In the genomic region with DNA sequence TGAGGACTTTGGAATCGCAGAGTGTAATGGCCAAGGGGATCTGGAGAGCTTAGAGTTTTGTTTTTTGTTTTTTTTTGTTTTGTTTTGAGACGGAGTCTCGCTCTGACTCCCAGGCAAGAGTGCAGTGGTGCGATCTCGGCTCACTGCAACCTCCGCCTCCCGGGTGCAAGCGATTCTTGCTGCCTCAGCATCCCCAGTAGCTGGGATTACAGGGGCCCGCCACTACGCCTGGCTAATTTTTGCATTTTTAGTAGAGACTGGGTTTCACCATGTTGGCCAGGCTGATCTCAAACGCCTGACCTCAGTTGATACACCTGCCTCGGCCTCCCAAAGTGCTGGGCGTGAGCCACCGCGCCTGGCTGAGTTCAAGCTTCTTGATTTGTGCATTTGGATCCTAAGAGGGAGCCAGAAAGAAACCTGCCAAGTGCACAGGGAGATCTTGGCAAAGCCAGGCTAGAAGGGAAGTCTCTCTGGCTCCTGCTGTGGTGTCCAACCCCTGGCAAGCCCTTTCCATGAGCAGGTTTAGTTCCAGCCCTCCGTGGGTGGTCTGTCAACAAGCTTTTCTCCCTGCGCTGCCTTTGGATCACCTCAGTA, we compare ENCODE assay signal across 8 cellular contexts. TPM values are rescaled to one million over a fixed set of nuclear protein-coding genes. Genes with fewer than 3 reads are reported as not detected.
DNase-seq lines count a peak whose midpoint lies in the region; ATAC-seq and TF ChIP-seq lines count a peak whose summit lies in the region.

No MANE protein-coding gene starts in this region.

- H3K4me3 ChIP-seq in HEK293 (ENCODE audit: low read depth, low read length) (peak overlapping the region; percentile 40), body of pancreas (peak overlapping the region; percentile 16 to 59), spleen (peak overlapping the region in 7 of 8 donors; percentile 5 to 69 (median 40))

- peaks cover 2% of the 10 kb centered on the region; the same call in 1 of the 2 replicates for H3K4me1 ChIP-seq in HEK293 (ENCODE audit: control insufficient read depth, insufficient read depth, low read length)
- H3K4me1 ChIP-seq in body of pancreas, result peaks cover 31% of the 10 kb centered on the region
- peaks cover 0 to 16% (median 9%) of the 10 kb centered on the region in 6 donors for H3K4me1 ChIP-seq in spleen

- DNase-seq in body of pancreas, result peak in 1 of 4 donors; percentile 27
- peak; percentile 57 for DNase-seq in left lobe of liver (ENCODE audit: low spot score)
- DNase-seq in spleen, result no peak
- DNase-seq in NCI-H82 (lab: John Stamatoyannopoulos, UW), result no peak
- no peak for DNase-seq in OCI-M1 (lab: John Stamatoyannopoulos, UW)
- no peak for DNase-seq in SKM-1 (lab: John Stamatoyannopoulos, UW; ENCODE audit: unreplicated experiment)

- CTCF ChIA-PET in HEK293 (lab: Yijun Ruan, JAX), result interaction anchor here (0.8 to 1.6 kb wide), 3 partner anchors 9 to 52 kb away, joined by 4 to 5 read pairs (median 5); no protein-coding TSS in a partner anchor

- H3K9me3 ChIP-seq in HEK293 (ENCODE audit: control insufficient read depth, insufficient read depth, low read depth, low read length) (no peaks in the 10 kb centered on the region), body of pancreas (no peaks in the 10 kb centered on the region), spleen (peaks cover 0 to 20% (median 13%) of the 10 kb centered on the region in 8 donors)

- intact Hi-C loops in body of pancreas (cut with DNase I), result no loop called here
- intact Hi-C loops in spleen (cut with DNase I; ENCODE audit: low total_unique reads), result no loop called here

- no peak overlapping the region for H3K27ac ChIP-seq in HEK293 (ENCODE audit: extremely low read depth, low read depth, low read length)
- peak overlapping the region; percentile 65 to 89 (median 74) for H3K27ac ChIP-seq in body of pancreas
- H3K27ac ChIP-seq in spleen, result no peak overlapping the region

- no peaks in the 10 kb centered on the region for H3K27me3 ChIP-seq in body of pancreas
- H3K27me3 ChIP-seq in spleen (replicated peaks in 1 of 7), result peaks cover 0 to 28% (median 11%) of the 10 kb centered on the region in 7 donors

- H3K36me3 ChIP-seq in HEK293 (ENCODE audit: control insufficient read depth in 2 of 2, insufficient read depth in 1 of 2, low read length in 2 of 2), result no peaks in the 10 kb centered on the region
- no peaks in the 10 kb centered on the region for H3K36me3 ChIP-seq in body of pancreas (replicated peaks in 1 of 2; ENCODE audit: insufficient read depth in 1 of 2, low read depth in 2 of 2)
- no peaks in the 10 kb centered on the region for H3K36me3 ChIP-seq in spleen

- ATAC-seq in body of pancreas (no peak), left lobe of liver (peak; percentile 58), GM19395 (IDR thresholded peaks at IDR 0.05; ENCODE audit: unreplicated experiment) (no peak)

- 9 to 23% methylated on average over 13 to 17 of the region's 17 CpGs for WGBS in body of pancreas, 2 donors
- WGBS in spleen, 5 donors, result 56 to 77% (median 71%) methylated on average over 17 of the region's 17 CpGs

- TF ChIP-seq CTCF in HEK293 (tag by site-specific recombination; IDR thresholded peaks at IDR 0.05), result no peak
- no peak for TF ChIP-seq CTCF in body of pancreas (IDR thresholded peaks at IDR 0.05)
- no peak for TF ChIP-seq CTCF in spleen (IDR thresholded peaks at IDR 0.05 in 8 of 11, conservative IDR thresholded peaks at IDR 0.05 in 3 of 11)

- POLR2A ChIA-PET in HEK293 (lab: Yijun Ruan, JAX), result no interaction called here

- no peak for TF ChIP-seq POLR2A in body of pancreas (IDR thresholded peaks at IDR 0.05)
- TF ChIP-seq POLR2A in spleen (IDR thresholded peaks at IDR 0.05), result no peak

TF ChIP-seq in HEK293, 187 proteins besides CTCF, POLR2A, EP300 and RAD21:
- no peak for TF ChIP-seq OSR2 (tag by site-specific recombination; IDR thresholded peaks at IDR 0.05)
- TF ChIP-seq SP2 (tag by site-specific recombination; IDR thresholded peaks at IDR 0.05), result no peak
- TF ChIP-seq ZNF341 (tag by site-specific recombination; IDR thresholded peaks at IDR 0.05; ENCODE audit: low read depth), result no peak
- peak; percentile 72 for TF ChIP-seq ZIC2 (tag by site-specific recombination; IDR thresholded peaks at IDR 0.05)
- TF ChIP-seq EGR2 (tag by site-specific recombination; IDR thresholded peaks at IDR 0.05; ENCODE audit: low read depth), result 0 out of 2 replicates have a peak, but pooled peaks have one; percentile 45
- TF ChIP-seq ZNF19 (tag by site-specific recombination; IDR thresholded peaks at IDR 0.05; ENCODE audit: low read depth), result no peak
- peak; percentile 48; the same call in 1 of the 2 replicates for TF ChIP-seq GLIS1 (tag by site-specific recombination; IDR thresholded peaks at IDR 0.05)
- TF ChIP-seq, protein P1, sequence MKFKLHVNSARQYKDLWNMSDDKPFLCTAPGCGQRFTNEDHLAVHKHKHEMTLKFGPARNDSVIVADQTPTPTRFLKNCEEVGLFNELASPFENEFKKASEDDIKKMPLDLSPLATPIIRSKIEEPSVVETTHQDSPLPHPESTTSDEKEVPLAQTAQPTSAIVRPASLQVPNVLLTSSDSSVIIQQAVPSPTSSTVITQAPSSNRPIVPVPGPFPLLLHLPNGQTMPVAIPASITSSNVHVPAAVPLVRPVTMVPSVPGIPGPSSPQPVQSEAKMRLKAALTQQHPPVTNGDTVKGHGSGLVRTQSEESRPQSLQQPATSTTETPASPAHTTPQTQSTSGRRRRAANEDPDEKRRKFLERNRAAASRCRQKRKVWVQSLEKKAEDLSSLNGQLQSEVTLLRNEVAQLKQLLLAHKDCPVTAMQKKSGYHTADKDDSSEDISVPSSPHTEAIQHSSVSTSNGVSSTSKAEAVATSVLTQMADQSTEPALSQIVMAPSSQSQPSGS (tag by site-specific recombination; IDR thresholded peaks at IDR 0.05; ENCODE audit: low read depth), result no peak
- TF ChIP-seq, protein P2, sequence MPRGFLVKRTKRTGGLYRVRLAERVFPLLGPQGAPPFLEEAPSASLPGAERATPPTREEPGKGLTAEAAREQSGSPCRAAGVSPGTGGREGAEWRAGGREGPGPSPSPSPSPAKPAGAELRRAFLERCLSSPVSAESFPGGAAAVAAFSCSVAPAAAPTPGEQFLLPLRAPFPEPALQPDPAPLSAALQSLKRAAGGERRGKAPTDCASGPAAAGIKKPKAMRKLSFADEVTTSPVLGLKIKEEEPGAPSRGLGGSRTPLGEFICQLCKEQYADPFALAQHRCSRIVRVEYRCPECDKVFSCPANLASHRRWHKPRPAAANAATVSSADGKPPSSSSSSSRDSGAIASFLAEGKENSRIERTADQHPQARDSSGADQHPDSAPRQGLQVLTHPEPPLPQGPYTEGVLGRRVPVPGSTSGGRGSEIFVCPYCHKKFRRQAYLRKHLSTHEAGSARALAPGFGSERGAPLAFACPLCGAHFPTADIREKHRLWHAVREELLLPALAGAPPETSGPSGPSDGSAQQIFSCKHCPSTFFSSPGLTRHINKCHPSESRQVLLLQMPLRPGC (tag by site-specific recombination; IDR thresholded peaks at IDR 0.05), result 0 out of 2 replicates have a peak, but pooled peaks have one; percentile 70

RNA-seq across cellular contexts. Expression of a gene that starts 0.9 kb away (rescaled TPM):
- total RNA-seq in body of pancreas, result 10 to 100 TPM; 47.0 to 86.4 TPM
- 38.9 TPM for total RNA-seq in left lobe of liver
- total RNA-seq in spleen, result 10 to 100 TPM in 1 of 7 donors, 1 to 10 TPM in 6; 5.2 to 15.3 (median 7.3) TPM
- 10 to 100 TPM in 1 of 3 donors, 1 to 10 TPM in 2; 5.3 to 10.5 (median 9.6) TPM for polyA plus RNA-seq in spleen

RNA-seq across cellular contexts. Expression of a gene that starts 54.4 kb away (rescaled TPM):
- total RNA-seq in body of pancreas, result 10 to 100 TPM; 15.6 to 26.0 TPM
- total RNA-seq in left lobe of liver, result 9.3 TPM
- total RNA-seq in spleen, result 10 to 100 TPM; 24.8 to 35.2 (median 28.0) TPM
- 10 to 100 TPM in 1 of 3 donors, 1 to 10 TPM in 2; 7.2 to 14.6 (median 7.6) TPM for polyA plus RNA-seq in spleen

Comparison
In these comparisons a context has a peak if more than half of its experiments do, and no peak if none do; other contexts are left out.
1. H3K27ac ChIP-seq: peak in body of pancreas (4 of 4); none in HEK293 (single experiment) and spleen (0 of 8).
2. Peak in every context shown above with its lines, with median percentiles within 50 percentile points of each other: H3K4me3 ChIP-seq.